ENCODE assay signal across 38 cellular contexts in the genomic region with DNA sequence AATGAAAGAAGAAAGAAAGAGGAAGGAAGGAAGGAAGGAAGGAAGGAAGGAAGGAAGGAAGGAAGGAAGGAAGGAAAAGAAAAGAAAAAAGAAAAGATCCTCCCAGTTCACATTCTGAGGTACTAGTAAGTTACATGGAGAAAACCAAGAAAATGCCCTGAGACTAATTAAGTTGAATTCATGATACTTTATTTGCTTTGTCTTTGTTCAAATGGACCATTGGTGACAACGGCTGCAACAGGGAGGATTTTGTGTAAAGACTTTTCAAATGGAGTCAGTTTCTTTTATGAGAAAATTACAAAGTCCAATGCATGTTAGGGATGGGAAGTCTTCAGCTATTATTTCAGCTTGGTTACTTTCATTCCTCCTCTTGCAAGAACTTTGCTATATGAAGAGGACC. TPM values are rescaled to one million over a fixed set of nuclear protein-coding genes. Genes with fewer than 3 reads are reported as not detected.
"Had no signal": no experiment of that assay in that cellular context is flagged by ENCODE, and none has a peak within 500 bp of the region (broad histone marks: within the 10 kb centered on the region; RNA-seq: fewer than 3 reads in every experiment).

No MANE protein-coding gene starts in this region.

- DNase-seq: Karpas-422, Kasumi-1, KG1, MG63, MM.1S, MV-4-11, NCI-H1048, NCI-H1092, NCI-H1092 treated with DMSO at 0.1 percent for 48 hours, NCI-H1105, NCI-H1105 treated with DMSO at 0.1 percent for 48 hours, NCI-H1417, NCI-H1417 treated with DMSO at 0.1 percent for 48 hours, NCI-H1436, NCI-H1436 treated with DMSO at 0.1 percent for 48 hours, NCI-H146, NCI-H1694, NCI-H1694 treated with DMSO at 0.1 percent for 48 hours, NCI-H187, NCI-H187 treated with DMSO at 0.1 percent for 48 hours, NCI-H1930, NCI-H2029, NCI-H2029 treated with DMSO at 0.1 percent for 48 hours, NCI-H2081, NCI-H2081 treated with DMSO at 0.1 percent for 48 hours, NCI-H2107, NCI-H2171, NCI-H2171 treated with DMSO at 0.1 percent for 48 hours, NCI-H2227 treated with DMSO at 0.1 percent for 48 hours, NCI-H226, NCI-H345, NCI-H446, NCI-H446 treated with DMSO at 0.1 percent for 48 hours, NCI-H510A had no signal

- H3K4me3 ChIP-seq: MG63 had no signal

- H3K27me3 ChIP-seq: MG63 had no signal

- H3K36me3 ChIP-seq: MG63 had no signal

- H3K9me3 ChIP-seq: MG63 had no signal

- H3K27ac ChIP-seq: KMS-11 had no signal

- H3K9ac ChIP-seq: KMS-11 had no signal

RNA-seq across cellular contexts. Expression of gene VCX3A, which starts 8.4 kb away (rescaled TPM):
- total RNA-seq: LHCN-M2, MCF 10A, NCI-H460 had no signal
